In genomic region chr1:176773038-176773437, GRCh38 we compare ENCODE assay signal across 15 cellular contexts.
DNase-seq lines count a peak whose midpoint lies in the region.
"Had no signal": no experiment of that assay in that cellular context is flagged by ENCODE, and none has a peak within 500 bp of the region (broad histone marks: within the 10 kb centered on the region; RNA-seq: fewer than 3 reads in every experiment).

No MANE protein-coding gene starts in this region.

- H3K14ac ChIP-seq in neuronal stem cell (ENCODE audit: low read length), result no peak overlapping the region

- no peak overlapping the region for H4K8ac ChIP-seq in neuronal stem cell (ENCODE audit: low read depth, low read length)

- H3K4me3 ChIP-seq in muscle layer of colon (ENCODE audit: low read depth in 1 of 2, low read length in 2 of 2) (no peak overlapping the region), H7 (ENCODE audit: insufficient read depth, low read depth, low read length) (no peak overlapping the region), neuronal stem cell (ENCODE audit: low read length in 2 of 2) (no peak overlapping the region)
- H3K4me3 ChIP-seq: BLaER1 treated with 17β-estradiol and CSF1 and Interleukin-3, amounts not matched to agents 10 nM and 100 nM; HAP-1 had no signal

- H3K18ac ChIP-seq in neuronal stem cell (ENCODE audit: low read length), result no peak overlapping the region

- no peak overlapping the region for H2BK15ac ChIP-seq in neuronal stem cell (ENCODE audit: low read length)

- H2AK5ac ChIP-seq in neuronal stem cell (ENCODE audit: low read depth, low read length), result no peak overlapping the region

- H3K79me1 ChIP-seq in neuronal stem cell (ENCODE audit: low read depth, low read length), result no peaks in the 10 kb centered on the region

- H3K4me1 ChIP-seq in muscle layer of colon (ENCODE audit: insufficient read depth, low read length), result peaks cover 15% of the 10 kb centered on the region
- no peaks in the 10 kb centered on the region for H3K4me1 ChIP-seq in neuronal stem cell (ENCODE audit: control insufficient read depth in 2 of 2, insufficient read depth in 1 of 2, low read depth in 1 of 2, low read length in 2 of 2)
- H3K4me1 ChIP-seq: BLaER1 treated with 17β-estradiol and CSF1 and Interleukin-3, amounts not matched to agents 10 nM and 100 nM; HAP-1 had no signal

- no CpG with 5 or more reads among the region's 4 CpGs for WGBS in neuronal stem cell (ENCODE audit: extremely low coverage in 2 of 2, insufficient read length in 2 of 2, insufficient replicate concordance in 1 of 2), 2 donors

- no peak overlapping the region for H4K91ac ChIP-seq in neuronal stem cell (ENCODE audit: low read depth, low read length, poor library complexity)

- H3K27ac ChIP-seq in muscle layer of colon (ENCODE audit: low read depth, low read length) (peak overlapping the region; percentile 27), neuronal stem cell (replicated peaks; ENCODE audit: low read length) (no peak overlapping the region)
- H3K27ac ChIP-seq: BLaER1 treated with 17β-estradiol and CSF1 and Interleukin-3, amounts not matched to agents 10 nM and 100 nM had no signal

- H3K27me3 ChIP-seq in muscle layer of colon (ENCODE audit: control insufficient read depth in 1 of 2, insufficient read depth in 2 of 2, low read length in 2 of 2), result no peaks in the 10 kb centered on the region
- H3K27me3 ChIP-seq in H7 (ENCODE audit: control insufficient read depth, insufficient read depth, low read length), result no peaks in the 10 kb centered on the region
- H3K27me3 ChIP-seq in neuronal stem cell (ENCODE audit: control insufficient read depth in 3 of 3, insufficient read depth in 3 of 3, low read depth in 1 of 3, low read length in 3 of 3), result no peaks in the 10 kb centered on the region
- H3K27me3 ChIP-seq: BLaER1 treated with 17β-estradiol and CSF1 and Interleukin-3, amounts not matched to agents 10 nM and 100 nM had no signal

- H2BK12ac ChIP-seq in neuronal stem cell (ENCODE audit: low read length), result no peak overlapping the region

- H3K36me3 ChIP-seq in muscle layer of colon (ENCODE audit: insufficient read depth, low read length) (no peaks in the 10 kb centered on the region), H7 (replicated peaks; ENCODE audit: control insufficient read depth, insufficient read depth, low read length) (no peaks in the 10 kb centered on the region), neuronal stem cell (replicated peaks in 1 of 2; ENCODE audit: control insufficient read depth in 2 of 2, insufficient read depth in 2 of 2, low read length in 2 of 2) (no peaks in the 10 kb centered on the region)
- H3K36me3 ChIP-seq: BLaER1 treated with 17β-estradiol and CSF1 and Interleukin-3, amounts not matched to agents 10 nM and 100 nM; HAP-1 had no signal

- H2BK120ac ChIP-seq in neuronal stem cell (ENCODE audit: low read depth, low read length), result no peak overlapping the region

- H3K9ac ChIP-seq in muscle layer of colon (ENCODE audit: low read length) (no peak overlapping the region), neuronal stem cell (ENCODE audit: low read depth, low read length, poor library complexity) (no peak overlapping the region)
- H3K9ac ChIP-seq: BLaER1 treated with 17β-estradiol and CSF1 and Interleukin-3, amounts not matched to agents 10 nM and 100 nM had no signal

- H2BK5ac ChIP-seq in neuronal stem cell (ENCODE audit: low read length), result no peak overlapping the region

- H3K23ac ChIP-seq in neuronal stem cell (ENCODE audit: low read depth, low read length, poor library complexity), result no peak overlapping the region

- H3K4me2 ChIP-seq in neuronal stem cell (ENCODE audit: insufficient read depth, low read length, poor library complexity, severe bottlenecking), result no peak overlapping the region
- H3K4me2 ChIP-seq: BLaER1 treated with 17β-estradiol and CSF1 and Interleukin-3, amounts not matched to agents 10 nM and 100 nM had no signal

- no peak overlapping the region for H3K4ac ChIP-seq in neuronal stem cell (ENCODE audit: low read length)

- DNase-seq in NCI-H748 (lab: John Stamatoyannopoulos, UW; ENCODE audit: unreplicated experiment), result peak; percentile 11
- no peak for DNase-seq in NCI-H748 treated with DMSO at 0.1 percent for 48 hours (lab: John Stamatoyannopoulos, UW)
- DNase-seq in NCI-H526 (lab: John Stamatoyannopoulos, UW), result peak; percentile 79 to 83
- DNase-seq in SK-N-DZ (ENCODE audit: low spot score), result peak; percentile 87
- DNase-seq in H7, result no peak
- DNase-seq in activated effector memory CD4-positive, alpha-beta T cell treated with anti-CD3 and anti-CD28 coated beads, Interleukin-2, amount 50 U/mL, for 16 hours, result no peak
- no peak for DNase-seq in neuronal stem cell (ENCODE audit: low spot score)
- DNase-seq: ACHN; CD4-positive, CD25-positive, alpha-beta regulatory T cell; DMS79 treated with DMSO at 0.1 percent for 48 hours; EL; GOT3 had no signal

- no peaks in the 10 kb centered on the region for H3K9me3 ChIP-seq in muscle layer of colon (ENCODE audit: low read length)
- no peaks in the 10 kb centered on the region for H3K9me3 ChIP-seq in neuronal stem cell (replicated peaks in 1 of 2; ENCODE audit: control insufficient read depth in 2 of 2, insufficient read depth in 1 of 2, low read depth in 1 of 2, low read length in 2 of 2)
- H3K9me3 ChIP-seq: BLaER1 treated with 17β-estradiol and CSF1 and Interleukin-3, amounts not matched to agents 10 nM and 100 nM; HAP-1 had no signal

- no peak overlapping the region for H2AFZ ChIP-seq in neuronal stem cell (ENCODE audit: low read length)

Comparison
In these comparisons a context has a peak if more than half of its experiments do, and no peak if none do; other contexts are left out.
1. DNase-seq: peak in NCI-H748 (single experiment), NCI-H526 (2 of 2) and SK-N-DZ (single experiment); none in NCI-H748 treated with DMSO at 0.1 percent for 48 hours (single experiment), H7 (single experiment), activated effector memory CD4-positive, alpha-beta T cell treated with anti-CD3 and anti-CD28 coated beads, Interleukin-2, amount 50 U/mL, for 16 hours (single experiment) and neuronal stem cell (single experiment).